10 cellular contexts compared by ENCODE assay signal in the genomic region with DNA sequence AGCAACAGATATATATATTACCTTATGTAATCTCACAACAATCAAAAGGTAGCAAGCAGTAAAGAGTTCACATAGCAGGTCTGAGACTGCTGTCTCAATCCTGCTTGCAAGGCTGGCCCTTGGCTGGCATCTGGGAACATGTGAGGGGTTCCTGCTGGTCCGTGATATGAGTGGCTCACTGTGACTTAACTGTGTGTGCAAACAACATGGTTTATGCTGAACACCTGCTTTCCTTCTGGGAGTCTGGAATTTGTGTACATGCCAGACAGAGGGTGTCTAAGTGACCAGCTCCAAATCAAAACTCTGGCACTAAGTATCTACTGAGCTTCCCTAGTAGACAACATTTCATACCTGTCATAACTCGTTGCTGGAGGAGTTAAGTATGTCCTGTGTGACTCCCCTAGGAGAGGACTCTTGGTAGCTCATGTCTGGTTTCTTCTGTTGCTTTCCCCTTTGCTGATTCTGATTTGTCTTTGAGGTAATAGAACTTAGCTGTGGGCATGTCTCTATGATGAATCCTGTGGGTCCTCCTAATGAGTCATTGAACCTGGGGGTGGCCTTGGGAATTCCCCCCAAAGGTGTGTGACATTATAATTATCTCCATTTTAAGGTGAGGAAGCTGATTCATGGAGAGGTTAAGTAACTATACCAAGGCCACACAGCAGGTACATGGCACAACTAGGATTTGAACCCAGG.
DNase-seq lines count a peak whose midpoint lies in the region; FAIRE-seq lines count a peak whose summit lies in the region.
"Had no signal": no experiment of that assay in that cellular context is flagged by ENCODE, and none has a peak within 500 bp of the region (broad histone marks: within the 10 kb centered on the region; RNA-seq: fewer than 3 reads in every experiment).

No MANE protein-coding gene starts in this region.

- FAIRE-seq in GM19239 (lab: Jason Lieb, UNC) (peak; percentile 70), frontal cortex (lab: Jason Lieb, UNC) (no peak)

- no peak for DNase-seq in GM19239 (ENCODE audit: insufficient read length, low spot score)
- peak; percentile 35 to 68 for DNase-seq in activated CD8-positive, alpha-beta memory T cell treated with anti-CD3 and anti-CD28 coated beads for 4 hours (ENCODE audit: low read depth in 2 of 2)
- peak; percentile 54 for DNase-seq in glomerular visceral epithelial cell (ENCODE audit: extremely low spot score)
- DNase-seq in stimulated activated CD4-positive, alpha-beta T cell treated with anti-CD3 and anti-CD28 coated beads, TNF-alpha, amount 100 ng/mL, for 4 hours (ENCODE audit: low read depth in 3 of 3) = peak in 2 of 3 experiments; percentile 41 to 59
- DNase-seq in NCI-H510A (lab: John Stamatoyannopoulos, UW) = no peak
- DNase-seq in AML-193 (lab: John Stamatoyannopoulos, UW) = no peak
- no peak for DNase-seq in frontal cortex (ENCODE audit: low spot score in 2 of 2)
- no peak for DNase-seq in islet precursor cell
- DNase-seq: IMR-90, RPMI8226 had no signal

Comparison
In these comparisons a context has a peak if more than half of its experiments do, and no peak if none do; other contexts are left out.
1. DNase-seq: peak in activated CD8-positive, alpha-beta memory T cell treated with anti-CD3 and anti-CD28 coated beads for 4 hours (2 of 2), glomerular visceral epithelial cell (single experiment) and stimulated activated CD4-positive, alpha-beta T cell treated with anti-CD3 and anti-CD28 coated beads, TNF-alpha, amount 100 ng/mL, for 4 hours (2 of 3); none in GM19239 (single experiment), NCI-H510A (single experiment), AML-193 (0 of 2), frontal cortex (0 of 2) and islet precursor cell (single experiment).